In the genomic region with DNA sequence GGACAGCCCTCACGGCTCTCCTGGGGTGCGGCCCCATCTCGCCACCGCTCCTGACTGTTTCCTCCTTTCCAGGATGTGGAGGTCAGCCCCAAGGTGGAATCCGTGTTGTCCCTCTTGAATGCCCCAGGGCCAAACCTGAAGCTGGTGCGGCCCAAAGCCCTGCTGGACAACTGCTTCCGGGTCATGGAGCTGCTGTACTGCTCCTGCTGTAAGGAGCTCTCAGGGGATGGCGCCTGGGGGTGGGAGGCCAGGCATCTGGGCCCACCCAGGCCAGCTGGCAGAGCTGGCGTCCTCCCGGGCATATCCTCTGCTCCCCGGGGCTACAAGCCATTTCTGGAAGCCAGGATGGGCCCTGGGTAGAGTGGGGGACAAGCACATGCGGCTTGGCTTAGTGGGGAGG, we compare ENCODE assay signal across 1 cellular context.
TF ChIP-seq lines count a peak whose summit lies in the region.

No MANE protein-coding gene starts in this region.

TF ChIP-seq in SK-N-SH treated with all-trans-retinoic acid at 6 μM for 48 hours, 23 proteins besides CTCF, POLR2A, EP300 and RAD21:
- TF ChIP-seq, protein P1, sequence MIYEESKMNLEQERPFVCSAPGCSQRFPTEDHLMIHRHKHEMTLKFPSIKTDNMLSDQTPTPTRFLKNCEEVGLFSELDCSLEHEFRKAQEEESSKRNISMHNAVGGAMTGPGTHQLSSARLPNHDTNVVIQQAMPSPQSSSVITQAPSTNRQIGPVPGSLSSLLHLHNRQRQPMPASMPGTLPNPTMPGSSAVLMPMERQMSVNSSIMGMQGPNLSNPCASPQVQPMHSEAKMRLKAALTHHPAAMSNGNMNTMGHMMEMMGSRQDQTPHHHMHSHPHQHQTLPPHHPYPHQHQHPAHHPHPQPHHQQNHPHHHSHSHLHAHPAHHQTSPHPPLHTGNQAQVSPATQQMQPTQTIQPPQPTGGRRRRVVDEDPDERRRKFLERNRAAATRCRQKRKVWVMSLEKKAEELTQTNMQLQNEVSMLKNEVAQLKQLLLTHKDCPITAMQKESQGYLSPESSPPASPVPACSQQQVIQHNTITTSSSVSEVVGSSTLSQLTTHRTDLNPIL (CRISPR knock-in tag; IDR thresholded peaks at IDR 0.05; ENCODE audit: low read depth) = no peak
- TF ChIP-seq OSR1 (CRISPR knock-in tag; IDR thresholded peaks at IDR 0.05) (no peak), CSDC2 (CRISPR knock-in tag; IDR thresholded peaks at IDR 0.05) (no peak), ESRRG (CRISPR knock-in tag; IDR thresholded peaks at IDR 0.05) (no peak), BACH2 (CRISPR knock-in tag; IDR thresholded peaks at IDR 0.05; ENCODE audit: borderline replicate concordance) (no peak), ZNF8 (CRISPR knock-in tag; IDR thresholded peaks at IDR 0.05) (no peak), ARNTL (CRISPR knock-in tag; IDR thresholded peaks at IDR 0.05; ENCODE audit: borderline replicate concordance, low read depth) (no peak)
- TF ChIP-seq, protein P2, sequence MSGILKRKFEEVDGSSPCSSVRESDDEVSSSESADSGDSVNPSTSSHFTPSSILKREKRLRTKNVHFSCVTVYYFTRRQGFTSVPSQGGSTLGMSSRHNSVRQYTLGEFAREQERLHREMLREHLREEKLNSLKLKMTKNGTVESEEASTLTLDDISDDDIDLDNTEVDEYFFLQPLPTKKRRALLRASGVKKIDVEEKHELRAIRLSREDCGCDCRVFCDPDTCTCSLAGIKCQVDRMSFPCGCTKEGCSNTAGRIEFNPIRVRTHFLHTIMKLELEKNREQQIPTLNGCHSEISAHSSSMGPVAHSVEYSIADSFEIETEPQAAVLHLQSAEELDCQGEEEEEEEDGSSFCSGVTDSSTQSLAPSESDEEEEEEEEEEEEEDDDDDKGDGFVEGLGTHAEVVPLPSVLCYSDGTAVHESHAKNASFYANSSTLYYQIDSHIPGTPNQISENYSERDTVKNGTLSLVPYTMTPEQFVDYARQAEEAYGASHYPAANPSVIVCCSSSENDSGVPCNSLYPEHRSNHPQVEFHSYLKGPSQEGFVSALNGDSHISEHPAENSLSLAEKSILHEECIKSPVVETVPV (CRISPR knock-in tag; IDR thresholded peaks at IDR 0.05) = no peak
